ENCODE assay signal across 8 cellular contexts in the genomic region with DNA sequence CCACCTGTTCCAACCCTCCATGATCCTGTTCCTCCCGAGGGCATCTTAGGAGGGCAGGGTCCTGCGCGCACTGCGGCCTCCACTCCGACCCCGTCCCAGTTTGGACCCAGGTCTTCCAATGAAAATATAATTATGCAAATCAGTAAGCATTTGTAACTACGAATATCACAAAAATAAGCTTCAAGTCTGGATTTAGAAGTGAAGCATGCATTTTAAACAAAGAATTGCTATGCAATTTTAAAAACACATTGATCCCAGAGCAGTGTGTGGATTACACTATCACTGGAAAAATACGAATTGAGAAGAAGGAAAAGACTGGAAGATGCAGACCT. TPM values are rescaled to one million over a fixed set of nuclear protein-coding genes. Genes with fewer than 3 reads are reported as not detected.
DNase-seq lines count a peak whose midpoint lies in the region; ATAC-seq, FAIRE-seq and TF ChIP-seq lines count a peak whose summit lies in the region.

No MANE protein-coding gene starts in this region.

- H3K27me3 ChIP-seq in astrocyte (ENCODE audit: insufficient read depth, low read length) (no peaks in the 10 kb centered on the region), tibial nerve (no peaks in the 10 kb centered on the region)

- no peak for DNase-seq in activated T-cell treated with anti-CD3 and anti-CD28 coated beads, Interleukin-2, amount 50 U/mL, for 4 hours
- DNase-seq in activated T-cell treated with anti-CD3 and anti-CD28 coated beads for 4 hours (no peak), astrocyte (ENCODE audit: low read depth) (no peak), lower leg skin (ENCODE audit: low spot score in 2 of 2) (no peak), tibial nerve (ENCODE audit: low spot score in 2 of 2) (no peak), globus pallidus (ENCODE audit: low spot score) (no peak), NCI-H2081 (lab: John Stamatoyannopoulos, UW) (no peak), NCI-H510A treated with DMSO at 0.1 percent for 48 hours (lab: John Stamatoyannopoulos, UW) (no peak)

- peaks cover 3% of the 10 kb centered on the region for H3K36me3 ChIP-seq in astrocyte (ENCODE audit: insufficient read depth, low read length)
- peaks cover 0 to 1% (median 0%) of the 10 kb centered on the region in 3 donors for H3K36me3 ChIP-seq in tibial nerve

- H3K4me1 ChIP-seq in astrocyte (ENCODE audit: insufficient read depth, low read length), result peaks cover 25% of the 10 kb centered on the region
- H3K4me1 ChIP-seq in tibial nerve, result peaks cover 0 to 60% (median 28%) of the 10 kb centered on the region in 4 donors

- H3K9me3 Mint-ChIP-seq in activated T-cell treated with anti-CD3 and anti-CD28 coated beads, Interleukin-2, amount 50 U/mL, for 4 hours, result no peaks in the 10 kb centered on the region
- H3K9me3 Mint-ChIP-seq in astrocyte (ENCODE audit: unreplicated experiment), result peaks cover under 1% of the 10 kb centered on the region

- peaks cover 53% of the 10 kb centered on the region for H3K79me2 ChIP-seq in astrocyte (ENCODE audit: insufficient read depth, low read length)

- H3K27me3 Mint-ChIP-seq in activated T-cell treated with anti-CD3 and anti-CD28 coated beads, Interleukin-2, amount 50 U/mL, for 4 hours (ENCODE audit: low read depth), result no peaks in the 10 kb centered on the region
- H3K27me3 Mint-ChIP-seq in astrocyte (ENCODE audit: low read depth, unreplicated experiment), result no peaks in the 10 kb centered on the region

- H3K27ac Mint-ChIP-seq in astrocyte (ENCODE audit: unreplicated experiment), result peak overlapping the region; percentile 89

- H3K9me3 ChIP-seq in astrocyte (ENCODE audit: insufficient read depth, low read depth, low read length) (no peaks in the 10 kb centered on the region), tibial nerve (no peaks in the 10 kb centered on the region)

- H3K4me3 Mint-ChIP-seq in activated T-cell treated with anti-CD3 and anti-CD28 coated beads, Interleukin-2, amount 50 U/mL, for 4 hours, result peak overlapping the region; percentile 96
- H3K4me3 Mint-ChIP-seq in astrocyte (ENCODE audit: unreplicated experiment), result peak overlapping the region; percentile 89

- 3 to 4% methylated on average over 8 of the region's 8 CpGs for WGBS in lower leg skin, 2 donors
- WGBS in tibial nerve, 2 donors, result 0 to 4% methylated on average over 8 of the region's 8 CpGs

- H3K4me3 ChIP-seq in astrocyte (ENCODE audit: insufficient read depth, low read depth, low read length) (peak overlapping the region; percentile 95), lower leg skin (ENCODE audit: low read depth, poor library complexity, severe bottlenecking) (peak overlapping the region; percentile 70), tibial nerve (peak overlapping the region; percentile 68 to 94 (median 82))

- TF ChIP-seq CTCF in astrocyte (IDR thresholded peaks at IDR 0.05; ENCODE audit: insufficient read depth, low read depth, low read length), result no peak
- no peak for TF ChIP-seq CTCF in lower leg skin (IDR thresholded peaks at IDR 0.05)
- no peak for TF ChIP-seq CTCF in tibial nerve (IDR thresholded peaks at IDR 0.05)

- H3K27ac ChIP-seq in astrocyte (ENCODE audit: low read depth, low read length) (no peak overlapping the region), tibial nerve (peak overlapping the region; percentile 88 to 99 (median 98))

- peak overlapping the region; percentile 97 for H3K4me2 ChIP-seq in astrocyte (ENCODE audit: low read length)

- intact Hi-C loops in lower leg skin (cut with DNase I; ENCODE audit: low total_unique reads), result no loop called here

- no peak for ATAC-seq in activated T-cell treated with anti-CD3 and anti-CD28 coated beads, Interleukin-2, amount 50 U/mL, for 4 hours

- H2AFZ ChIP-seq in astrocyte (ENCODE audit: low read depth, low read length), result peak overlapping the region; percentile 98

- H3K36me3 Mint-ChIP-seq in activated T-cell treated with anti-CD3 and anti-CD28 coated beads, Interleukin-2, amount 50 U/mL, for 4 hours (ENCODE audit: insufficient read depth), result peaks cover 9% of the 10 kb centered on the region
- peaks cover 12% of the 10 kb centered on the region for H3K36me3 Mint-ChIP-seq in astrocyte (ENCODE audit: low read depth, unreplicated experiment)

- no peak for TF ChIP-seq EP300 in tibial nerve (IDR thresholded peaks at IDR 0.05)

- peak overlapping the region; percentile 97 for H3K9ac ChIP-seq in astrocyte (ENCODE audit: low read length)

- H4K20me1 ChIP-seq in astrocyte (ENCODE audit: insufficient read depth, low read length), result peaks cover 46% of the 10 kb centered on the region

- TF ChIP-seq POLR2A in lower leg skin (IDR thresholded peaks at IDR 0.05), result no peak
- TF ChIP-seq POLR2A in tibial nerve (IDR thresholded peaks at IDR 0.05), result no peak

- H3K4me1 Mint-ChIP-seq in activated T-cell treated with anti-CD3 and anti-CD28 coated beads, Interleukin-2, amount 50 U/mL, for 4 hours (ENCODE audit: low read depth), result peaks cover 73% of the 10 kb centered on the region
- peaks cover 27% of the 10 kb centered on the region for H3K4me1 Mint-ChIP-seq in astrocyte (ENCODE audit: low read depth, unreplicated experiment)

- no peak for FAIRE-seq in astrocyte (lab: Jason Lieb, UNC)

RNA-seq across cellular contexts. Expression of a gene that starts 0.7 kb away (rescaled TPM):
- 10 to 100 TPM; 24.4 to 25.3 (median 24.7) TPM for total RNA-seq in activated T-cell treated with anti-CD3 and anti-CD28 coated beads, Interleukin-2, amount 50 U/mL, for 4 hours
- 105 and 106 TPM in 2 replicates for total RNA-seq in astrocyte
- total RNA-seq in lower leg skin, result 100 to 1,000 TPM in 2 of 4 donors, 10 to 100 TPM in 2; 88.0 to 115 (median 95.2) TPM
- total RNA-seq in tibial nerve, result 100 to 1,000 TPM; 104 to 132 (median 115) TPM

RNA-seq across cellular contexts. Expression of a gene that starts 31.3 kb away (rescaled TPM):
- under 1 TPM in 2 of 3 donors, not detected in 1; 0.53 to 0.55 TPM for total RNA-seq in activated T-cell treated with anti-CD3 and anti-CD28 coated beads, Interleukin-2, amount 50 U/mL, for 4 hours
- total RNA-seq in astrocyte, result 1.0 and 2.0 TPM in 2 replicates
- total RNA-seq in lower leg skin, result 10 to 100 TPM in 3 of 4 donors, 1 to 10 TPM in 1; 5.4 to 18.3 (median 13.7) TPM
- total RNA-seq in tibial nerve, result 1,000 to 10,000 TPM in 1 of 4 donors, 100 to 1,000 TPM in 3; 260 to 1,153 (median 828) TPM

Comparison
In these comparisons a context has a peak if more than half of its experiments do, and no peak if none do; other contexts are left out.
1. RNA of a gene that starts 31.3 kb away (total RNA-seq): 260 to 1,153 TPM in tibial nerve; 5.4 to 18.3 TPM in lower leg skin, 1.0 to 2.0 TPM in astrocyte and 0.53 to 0.55 TPM in activated T-cell treated with anti-CD3 and anti-CD28 coated beads, Interleukin-2, amount 50 U/mL, for 4 hours; every median in the first group is over 10 times any median in the second.
2. Peak in every context shown above with its lines, with median percentiles within 50 percentile points of each other: H3K4me3 ChIP-seq.